Comparison of ENCODE assay signal across 32 cellular contexts in genomic region chr3:124566701-124567100, GRCh38.
"Had no signal": no experiment of that assay in that cellular context is flagged by ENCODE, and none has a peak within 500 bp of the region (broad histone marks: within the 10 kb centered on the region; RNA-seq: fewer than 3 reads in every experiment).

No MANE protein-coding gene starts in this region.

- DNase-seq: activated B cell treated with CpG ODN at 0.5 μM for 24 hours; activated CD4-positive, alpha-beta memory T cell treated with anti-CD3 and anti-CD28 coated beads for 36 hours; activated CD4-positive, alpha-beta T cell treated with anti-CD3 and anti-CD28 coated beads for 4 hours; activated CD4-positive, alpha-beta T cell treated with anti-CD3 and anti-CD28 coated beads, Interleukin-2, amount 10 ng/mL, durations not matched to agents 24 days and 14 days; activated CD4-positive, alpha-beta T cell treated with anti-CD3 and anti-CD28 coated beads, Interleukin-2, amount 50 U/mL, for 1 hour; activated CD4-positive, alpha-beta T cell treated with anti-CD3 and anti-CD28 coated beads, Interleukin-2, amount 50 U/mL, for 4 hours; activated CD4-positive, CD25-positive, alpha-beta regulatory T cell treated with anti-CD3 and anti-CD28 coated beads, Interleukin-2, amount 50 U/mL, for 72 hours; activated CD8-positive, alpha-beta memory T cell treated with anti-CD3 and anti-CD28 coated beads, Interleukin-2, amount 50 U/mL, for 4 hours; activated CD8-positive, alpha-beta T cell treated with anti-CD3 and anti-CD28 coated beads for 36 hours; activated effector memory CD4-positive, alpha-beta T cell treated with anti-CD3 and anti-CD28 coated beads, Interleukin-2, amount 50 U/mL, for 16 hours; activated gamma-delta T cell treated with Interleukin-2 at 50 U/mL for 16 hours; activated naive CD4-positive, alpha-beta T cell; activated naive CD4-positive, alpha-beta T cell treated with anti-CD3 and anti-CD28 coated beads for 36 hours; activated naive CD4-positive, alpha-beta T cell treated with anti-CD3 and anti-CD28 coated beads, Interleukin-2, amount 50 U/mL, for 16 hours; activated naive CD8-positive, alpha-beta T cell treated with anti-CD3 and anti-CD28 coated beads for 36 hours; activated T-cell treated with anti-CD3 and anti-CD28 coated beads for 4 hours; activated T-cell treated with anti-CD3 and anti-CD28 coated beads, Interleukin-2, amount 50 U/mL, for 1 hour; activated T-cell treated with anti-CD3 and anti-CD28 coated beads, Interleukin-2, amount 50 U/mL, for 4 hours; activated T-cell treated with anti-CD3 and anti-CD28 coated beads, Interleukin-2, amount 50 U/mL, for 72 hours; amniotic stem cell; aorta; body of pancreas; brain microvascular endothelial cell; central memory CD4-positive, alpha-beta T cell; T-helper 1 cell; T-helper 2 cell; T-helper 9 cell had no signal

- H3K9me3 Mint-ChIP-seq: activated B cell treated with CpG ODN at 0.5 μM for 24 hours; activated CD4-positive, alpha-beta memory T cell treated with anti-CD3 and anti-CD28 coated beads for 36 hours; activated CD4-positive, alpha-beta T cell treated with anti-CD3 and anti-CD28 coated beads, Interleukin-2, amount 10 ng/mL, durations not matched to agents 24 days and 14 days; activated CD8-positive, alpha-beta T cell treated with anti-CD3 and anti-CD28 coated beads for 36 hours; activated naive CD4-positive, alpha-beta T cell treated with anti-CD3 and anti-CD28 coated beads for 36 hours; activated naive CD4-positive, alpha-beta T cell treated with anti-CD3 and anti-CD28 coated beads, Interleukin-2, amount 50 U/mL, for 72 hours; activated naive CD8-positive, alpha-beta T cell treated with anti-CD3 and anti-CD28 coated beads for 36 hours; activated T-cell treated with anti-CD3 and anti-CD28 coated beads, Interleukin-2, amount 50 U/mL, for 4 hours; activated T-cell treated with anti-CD3 and anti-CD28 coated beads, Interleukin-2, amount 50 U/mL, for 72 hours; activated T-helper 1 cell treated with anti-CD3 and anti-CD28 coated beads, Interleukin-12 subunit alpha, Interleukin-12 subunit beta, Interleukin-2, Interleukin-4 antibody, amounts not matched to agents 30 ng/mL and 10 ng/mL and 1 ng/mL, durations not matched to agents 14 hours and 24 hours and 36 hours; activated T-helper 17 cell treated with anti-CD3 and anti-CD28 coated beads, Interleukin-2, amount 50 U/mL, for 72 hours; T-helper 1 cell treated with Interleukin-12 subunit alpha and Interleukin-12 subunit beta and Interleukin-4 antibody, amounts not matched to agents 30 μg/mL and 1 μg/mL, for 36 hours; T-helper 2 cell treated with Interferon-gamma antibody and Interleukin-4, amounts not matched to agents 5 μg/mL and 100 μg/mL, for 36 hours had no signal

- H3K27ac Mint-ChIP-seq: activated B cell treated with CpG ODN at 0.5 μM for 24 hours; activated CD4-positive, alpha-beta memory T cell treated with anti-CD3 and anti-CD28 coated beads for 36 hours; activated CD4-positive, alpha-beta T cell treated with anti-CD3 and anti-CD28 coated beads, Interleukin-2, amount 10 ng/mL, durations not matched to agents 24 days and 14 days; activated CD8-positive, alpha-beta T cell treated with anti-CD3 and anti-CD28 coated beads for 36 hours; activated naive CD4-positive, alpha-beta T cell treated with anti-CD3 and anti-CD28 coated beads for 36 hours; activated naive CD8-positive, alpha-beta T cell treated with anti-CD3 and anti-CD28 coated beads for 36 hours; activated T-cell treated with anti-CD3 and anti-CD28 coated beads, Interleukin-2, amount 50 U/mL, for 72 hours; activated T-helper 1 cell treated with anti-CD3 and anti-CD28 coated beads, Interleukin-12 subunit alpha, Interleukin-12 subunit beta, Interleukin-2, Interleukin-4 antibody, amounts not matched to agents 30 ng/mL and 10 ng/mL and 1 ng/mL, durations not matched to agents 14 hours and 24 hours and 36 hours; activated T-helper 17 cell treated with anti-CD3 and anti-CD28 coated beads, Interleukin-2, amount 50 U/mL, for 72 hours; T-helper 1 cell treated with Interleukin-12 subunit alpha and Interleukin-12 subunit beta and Interleukin-4 antibody, amounts not matched to agents 30 μg/mL and 1 μg/mL, for 36 hours; T-helper 2 cell treated with Interferon-gamma antibody and Interleukin-4, amounts not matched to agents 5 μg/mL and 100 μg/mL, for 36 hours had no signal

- H3K36me3 Mint-ChIP-seq: activated CD4-positive, alpha-beta memory T cell treated with anti-CD3 and anti-CD28 coated beads for 36 hours; activated naive CD4-positive, alpha-beta T cell treated with anti-CD3 and anti-CD28 coated beads, Interleukin-2, amount 50 U/mL, for 72 hours; activated naive CD8-positive, alpha-beta T cell treated with anti-CD3 and anti-CD28 coated beads for 36 hours had no signal

- ATAC-seq: activated CD8-positive, alpha-beta T cell treated with anti-CD3 and anti-CD28 coated beads for 36 hours; activated naive CD4-positive, alpha-beta T cell treated with anti-CD3 and anti-CD28 coated beads, Interleukin-2, amount 50 U/mL, for 72 hours; activated T-cell treated with anti-CD3 and anti-CD28 coated beads, Interleukin-2, amount 50 U/mL, for 72 hours; activated T-helper 17 cell treated with anti-CD3 and anti-CD28 coated beads, Interleukin-2, amount 50 U/mL, for 72 hours; body of pancreas had no signal

- H3K4me3 Mint-ChIP-seq: activated B cell treated with CpG ODN at 0.5 μM for 24 hours; activated CD4-positive, alpha-beta memory T cell treated with anti-CD3 and anti-CD28 coated beads for 36 hours; activated CD4-positive, alpha-beta T cell treated with anti-CD3 and anti-CD28 coated beads, Interleukin-2, amount 10 ng/mL, durations not matched to agents 24 days and 14 days; activated CD8-positive, alpha-beta T cell treated with anti-CD3 and anti-CD28 coated beads for 36 hours; activated naive CD4-positive, alpha-beta T cell treated with anti-CD3 and anti-CD28 coated beads for 36 hours; activated naive CD8-positive, alpha-beta T cell treated with anti-CD3 and anti-CD28 coated beads for 36 hours; activated T-cell treated with anti-CD3 and anti-CD28 coated beads, Interleukin-2, amount 50 U/mL, for 4 hours; activated T-cell treated with anti-CD3 and anti-CD28 coated beads, Interleukin-2, amount 50 U/mL, for 72 hours; activated T-helper 1 cell treated with anti-CD3 and anti-CD28 coated beads, Interleukin-12 subunit alpha, Interleukin-12 subunit beta, Interleukin-2, Interleukin-4 antibody, amounts not matched to agents 30 ng/mL and 10 ng/mL and 1 ng/mL, durations not matched to agents 14 hours and 24 hours and 36 hours; activated T-helper 17 cell treated with anti-CD3 and anti-CD28 coated beads, Interleukin-2, amount 50 U/mL, for 72 hours; T-helper 1 cell treated with Interleukin-12 subunit alpha and Interleukin-12 subunit beta and Interleukin-4 antibody, amounts not matched to agents 30 μg/mL and 1 μg/mL, for 36 hours; T-helper 2 cell treated with Interferon-gamma antibody and Interleukin-4, amounts not matched to agents 5 μg/mL and 100 μg/mL, for 36 hours had no signal

- H3K4me1 Mint-ChIP-seq: activated B cell treated with CpG ODN at 0.5 μM for 24 hours; activated CD4-positive, alpha-beta T cell treated with anti-CD3 and anti-CD28 coated beads, Interleukin-2, amount 10 ng/mL, durations not matched to agents 24 days and 14 days; activated T-helper 17 cell treated with anti-CD3 and anti-CD28 coated beads, Interleukin-2, amount 50 U/mL, for 72 hours had no signal
